Comparison of ENCODE assay signal across 32 cellular contexts in genomic region chr5:4022056-4022670, GRCh38.
"Had no signal": no experiment of that assay in that cellular context is flagged by ENCODE, and none has a peak within 500 bp of the region (broad histone marks: within the 10 kb centered on the region; RNA-seq: fewer than 3 reads in every experiment).

No MANE protein-coding gene starts in this region.

- H3K36me3 Mint-ChIP-seq: activated naive CD8-positive, alpha-beta T cell treated with anti-CD3 and anti-CD28 coated beads for 36 hours had no signal

- H3K27ac Mint-ChIP-seq: activated CD4-positive, alpha-beta T cell treated with anti-CD3 and anti-CD28 coated beads, Interleukin-2, amount 10 ng/mL, durations not matched to agents 24 days and 14 days; activated CD8-positive, alpha-beta T cell treated with anti-CD3 and anti-CD28 coated beads for 36 hours; activated naive CD8-positive, alpha-beta T cell treated with anti-CD3 and anti-CD28 coated beads for 36 hours; activated T-cell treated with anti-CD3 and anti-CD28 coated beads, Interleukin-2, amount 50 U/mL, for 72 hours; activated T-helper 17 cell treated with anti-CD3 and anti-CD28 coated beads, Interleukin-2, amount 50 U/mL, for 72 hours had no signal

- H3K9me3 ChIP-seq: Peyer's patch had no signal

- DNase-seq: activated CD4-positive, alpha-beta T cell treated with anti-CD3 and anti-CD28 coated beads, Interleukin-2, amount 10 ng/mL, durations not matched to agents 24 days and 14 days; activated CD4-positive, alpha-beta T cell treated with anti-CD3 and anti-CD28 coated beads, Interleukin-2, amount 50 U/mL, for 4 hours; activated CD4-positive, CD25-positive, alpha-beta regulatory T cell; activated CD8-positive, alpha-beta T cell treated with anti-CD3 and anti-CD28 coated beads for 36 hours; activated effector memory CD4-positive, alpha-beta T cell treated with anti-CD3 and anti-CD28 coated beads, Interleukin-2, amount 50 U/mL, for 16 hours; activated naive CD4-positive, alpha-beta T cell; activated naive CD4-positive, alpha-beta T cell treated with anti-CD3 and anti-CD28 coated beads, Interleukin-2, amount 50 U/mL, for 16 hours; activated naive CD8-positive, alpha-beta T cell treated with anti-CD3 and anti-CD28 coated beads for 36 hours; activated T-cell treated with anti-CD3 and anti-CD28 coated beads, Interleukin-2, amount 50 U/mL, for 1 hour; activated T-cell treated with anti-CD3 and anti-CD28 coated beads, Interleukin-2, amount 50 U/mL, for 72 hours; amniotic stem cell; aorta; brain microvascular endothelial cell; central memory CD4-positive, alpha-beta T cell; NCI-H1105 treated with DMSO at 0.1 percent for 48 hours; NCI-H1436; NCI-H1694; NCI-H1930; NCI-H2081 treated with DMSO at 0.1 percent for 48 hours; NCI-H510A; NCI-H526; NCI-H748 treated with DMSO at 0.1 percent for 48 hours; NK-92 treated with Interleukin-12 subunit alpha and Interleukin-12 subunit beta, amount 100 ng/mL, for 24 hours; PC-3; Peyer's patch; RPMI8226; SIG-M5; SW 1271; T1000; WERI-Rb-1 had no signal

- H3K36me3 ChIP-seq: brain microvascular endothelial cell, Peyer's patch, WERI-Rb-1 had no signal

- H3K4me1 Mint-ChIP-seq: activated CD4-positive, alpha-beta T cell treated with anti-CD3 and anti-CD28 coated beads, Interleukin-2, amount 10 ng/mL, durations not matched to agents 24 days and 14 days; activated naive CD8-positive, alpha-beta T cell treated with anti-CD3 and anti-CD28 coated beads for 36 hours; activated T-helper 17 cell treated with anti-CD3 and anti-CD28 coated beads, Interleukin-2, amount 50 U/mL, for 72 hours had no signal

- H3K4me3 Mint-ChIP-seq: activated CD4-positive, alpha-beta T cell treated with anti-CD3 and anti-CD28 coated beads, Interleukin-2, amount 10 ng/mL, durations not matched to agents 24 days and 14 days; activated CD8-positive, alpha-beta T cell treated with anti-CD3 and anti-CD28 coated beads for 36 hours; activated naive CD8-positive, alpha-beta T cell treated with anti-CD3 and anti-CD28 coated beads for 36 hours; activated T-cell treated with anti-CD3 and anti-CD28 coated beads, Interleukin-2, amount 50 U/mL, for 72 hours; activated T-helper 17 cell treated with anti-CD3 and anti-CD28 coated beads, Interleukin-2, amount 50 U/mL, for 72 hours had no signal

- ATAC-seq: activated CD8-positive, alpha-beta T cell treated with anti-CD3 and anti-CD28 coated beads for 36 hours; activated T-cell treated with anti-CD3 and anti-CD28 coated beads, Interleukin-2, amount 50 U/mL, for 72 hours; activated T-helper 17 cell treated with anti-CD3 and anti-CD28 coated beads, Interleukin-2, amount 50 U/mL, for 72 hours; PC-3; SK-N-SH treated with all-trans-retinoic acid at 6 μM for 48 hours had no signal

- H3K4me3 ChIP-seq: Peyer's patch had no signal

- H3K27ac ChIP-seq: brain microvascular endothelial cell, Peyer's patch, WERI-Rb-1 had no signal

- H3K9me3 Mint-ChIP-seq: activated CD8-positive, alpha-beta T cell treated with anti-CD3 and anti-CD28 coated beads for 36 hours had no signal

- H3K27me3 Mint-ChIP-seq: activated CD4-positive, alpha-beta T cell treated with anti-CD3 and anti-CD28 coated beads, Interleukin-2, amount 10 ng/mL, durations not matched to agents 24 days and 14 days; activated CD8-positive, alpha-beta T cell treated with anti-CD3 and anti-CD28 coated beads for 36 hours; activated T-helper 17 cell treated with anti-CD3 and anti-CD28 coated beads, Interleukin-2, amount 50 U/mL, for 72 hours had no signal

- H3K4me1 ChIP-seq: Peyer's patch had no signal

- H3K27me3 ChIP-seq: brain microvascular endothelial cell, Peyer's patch had no signal
